9 cellular contexts compared by ENCODE assay signal in the genomic region with DNA sequence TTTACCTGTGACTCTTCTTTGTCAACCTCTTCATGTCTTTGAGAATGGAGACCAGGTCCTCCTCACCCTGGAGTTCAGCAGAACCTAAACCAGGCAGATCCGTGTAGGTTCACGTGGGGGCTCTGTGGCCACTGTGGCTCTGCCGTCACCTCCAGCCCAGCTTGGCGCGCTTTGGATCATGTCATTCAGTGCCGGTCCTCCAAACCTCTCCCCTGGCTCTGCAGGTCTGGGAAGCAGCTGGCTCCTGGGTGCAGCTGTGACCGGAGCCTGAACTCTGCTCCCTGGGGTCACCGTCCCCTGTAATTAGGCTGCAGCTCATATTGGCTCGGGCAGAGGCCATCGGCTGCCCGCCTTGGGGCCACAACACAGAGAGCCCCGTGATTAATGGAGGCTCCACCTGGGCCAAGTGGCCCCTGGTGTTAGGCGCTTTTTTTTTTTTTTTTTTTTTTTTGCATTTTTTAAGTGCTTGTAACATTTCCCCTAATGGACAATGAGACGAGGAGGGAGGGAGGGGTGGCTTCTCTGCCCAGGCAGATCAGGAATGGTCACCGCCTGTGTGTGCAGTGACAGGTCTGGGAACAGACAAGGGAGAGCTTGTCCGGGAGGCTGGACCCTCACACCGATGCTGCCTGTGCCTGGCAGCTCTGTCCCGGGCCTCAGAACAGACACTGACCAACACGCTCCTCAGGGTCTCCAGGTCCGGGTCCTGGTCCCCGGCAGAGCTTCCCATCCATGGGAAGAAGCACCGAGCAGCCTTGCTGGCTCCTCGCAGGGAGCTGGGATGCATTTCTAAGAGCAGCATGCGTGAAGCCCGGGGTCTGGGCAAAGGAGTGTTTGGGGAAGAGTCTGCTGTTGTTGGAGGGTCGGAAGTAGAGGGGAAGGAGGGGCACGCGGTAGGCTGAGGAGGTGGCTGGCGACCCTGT.
DNase-seq lines count a peak whose midpoint lies in the region; ATAC-seq and TF ChIP-seq lines count a peak whose summit lies in the region.
"Had no signal": no experiment of that assay in that cellular context is flagged by ENCODE, and none has a peak within 500 bp of the region (broad histone marks: within the 10 kb centered on the region; RNA-seq: fewer than 3 reads in every experiment).

No MANE protein-coding gene starts in this region.

- H3K27ac ChIP-seq in adrenal gland (peak overlapping the region; percentile 43 to 93 (median 78)), thoracic aorta (peak overlapping the region in 1 of 2 donors; percentile 61)
- H3K27ac ChIP-seq: KMS-11 had no signal

- peaks cover 73% of the 10 kb centered on the region for H3K4me1 Mint-ChIP-seq in activated CD4-positive, alpha-beta T cell treated with anti-CD3 and anti-CD28 coated beads, Interleukin-2, amount 10 ng/mL, durations not matched to agents 24 days and 14 days
- peaks cover 22% of the 10 kb centered on the region for H3K4me1 Mint-ChIP-seq in memory B cell

- no peaks in the 10 kb centered on the region for H3K9me3 Mint-ChIP-seq in activated CD4-positive, alpha-beta T cell treated with anti-CD3 and anti-CD28 coated beads, Interleukin-2, amount 10 ng/mL, durations not matched to agents 24 days and 14 days
- no peaks in the 10 kb centered on the region for H3K9me3 Mint-ChIP-seq in memory B cell

- DNase-seq in activated CD4-positive, alpha-beta T cell treated with anti-CD3 and anti-CD28 coated beads, Interleukin-2, amount 10 ng/mL, durations not matched to agents 24 days and 14 days: no peak
- DNase-seq in activated CD4-positive, alpha-beta T cell treated with anti-CD3 and anti-CD28 coated beads for 48 hours: no peak
- peak in 2 of 7 donors; percentile 52 to 59 for DNase-seq in adrenal gland
- no peak for DNase-seq in memory B cell (ENCODE audit: low spot score in 2 of 2)
- no peak for DNase-seq in thoracic aorta (ENCODE audit: low spot score)
- DNase-seq in cerebellum (ENCODE audit: low spot score): no peak
- DNase-seq in NCI-H2107 treated with DMSO at 0.1 percent for 48 hours (lab: John Stamatoyannopoulos, UW; ENCODE audit: unreplicated experiment): no peak
- no peak for DNase-seq in putamen (ENCODE audit: low spot score)

- H3K27me3 ChIP-seq in adrenal gland (no peaks in the 10 kb centered on the region), thoracic aorta (replicated peaks; ENCODE audit: insufficient read depth) (no peaks in the 10 kb centered on the region)

- H3K9me3 ChIP-seq in adrenal gland (replicated peaks in 1 of 3): no peaks in the 10 kb centered on the region
- H3K9me3 ChIP-seq in thoracic aorta: no peaks in the 10 kb centered on the region

- peaks cover 82 to 94% of the 10 kb centered on the region in 2 donors for H3K4me1 ChIP-seq in adrenal gland (replicated peaks in 1 of 2)
- peaks cover 78 to 93% of the 10 kb centered on the region in 2 donors for H3K4me1 ChIP-seq in thoracic aorta (ENCODE audit: control insufficient read depth in 1 of 2, low read depth in 2 of 2)

- no peak for TF ChIP-seq CTCF in adrenal gland (IDR thresholded peaks at IDR 0.05)
- no peak for TF ChIP-seq CTCF in thoracic aorta (IDR thresholded peaks at IDR 0.05)

- H3K4me3 Mint-ChIP-seq in activated CD4-positive, alpha-beta T cell treated with anti-CD3 and anti-CD28 coated beads, Interleukin-2, amount 10 ng/mL, durations not matched to agents 24 days and 14 days: peak overlapping the region; percentile 87
- H3K4me3 Mint-ChIP-seq in memory B cell: peak overlapping the region; percentile 80

- TF ChIP-seq POLR2A in adrenal gland (IDR thresholded peaks at IDR 0.05): no peak

- H3K4me3 ChIP-seq in adrenal gland (no peak overlapping the region), thoracic aorta (peak overlapping the region; percentile 43)

- peak overlapping the region; percentile 95 for H3K27ac Mint-ChIP-seq in activated CD4-positive, alpha-beta T cell treated with anti-CD3 and anti-CD28 coated beads, Interleukin-2, amount 10 ng/mL, durations not matched to agents 24 days and 14 days
- H3K27ac Mint-ChIP-seq in memory B cell: peak overlapping the region; percentile 53

- H3K36me3 Mint-ChIP-seq in activated CD4-positive, alpha-beta T cell treated with anti-CD3 and anti-CD28 coated beads, Interleukin-2, amount 10 ng/mL, durations not matched to agents 24 days and 14 days (ENCODE audit: low read depth): peaks cover 17% of the 10 kb centered on the region
- no peaks in the 10 kb centered on the region for H3K36me3 Mint-ChIP-seq in memory B cell

- H3K36me3 ChIP-seq in adrenal gland (replicated peaks in 1 of 2) (no peaks in the 10 kb centered on the region), thoracic aorta (no peaks in the 10 kb centered on the region)

- intact Hi-C loops in activated CD4-positive, alpha-beta T cell treated with anti-CD3 and anti-CD28 coated beads, Interleukin-2, amount 10 ng/mL, durations not matched to agents 24 days and 14 days (cut with micrococcal nuclease): loop anchor here (1.0 to 2.0 kb wide), 2 partner anchors 14 to 84 kb away; no protein-coding TSS in a partner anchor
- intact Hi-C loops in adrenal gland (cut with DNase I): no loop called here

- ATAC-seq in memory B cell (ENCODE audit: low read depth): no peak
- ATAC-seq in thoracic aorta (ENCODE audit: insufficient number of reproducible peaks, low FRiP score, low read depth): no peak

- WGBS in adrenal gland, 4 donors: 44 to 49% (median 46%) methylated on average over 19 to 29 of the region's 29 CpGs

- H3K27me3 Mint-ChIP-seq in activated CD4-positive, alpha-beta T cell treated with anti-CD3 and anti-CD28 coated beads, Interleukin-2, amount 10 ng/mL, durations not matched to agents 24 days and 14 days: no peaks in the 10 kb centered on the region
- H3K27me3 Mint-ChIP-seq in memory B cell: no peaks in the 10 kb centered on the region
